8 cellular contexts compared by ENCODE assay signal in genomic region chr9:112086627-112087026, GRCh38.
DNase-seq lines count a peak whose midpoint lies in the region; ATAC-seq and TF ChIP-seq lines count a peak whose summit lies in the region.

No MANE protein-coding gene starts in this region.

- peak; percentile 49 for TF ChIP-seq CTCF in natural killer cell (IDR thresholded peaks at IDR 0.05)
- TF ChIP-seq CTCF in Peyer's patch (IDR thresholded peaks at IDR 0.05), result peak in 4 of 6 experiments; percentile 40 to 51 (median 46)
- peak; percentile 62 for TF ChIP-seq CTCF in fibroblast of pulmonary artery (IDR thresholded peaks at IDR 0.05; ENCODE audit: low read length, missing control alignments)
- TF ChIP-seq CTCF in upper lobe of right lung (IDR thresholded peaks at IDR 0.05), result peak; percentile 53

- ATAC-seq in natural killer cell, result peak in 1 of 3 donors; percentile 31
- no peak for ATAC-seq in natural killer cell treated with Interleukin-12 subunit alpha and Interleukin-12 subunit beta and Interleukin-15 and Interleukin-18, amount 100 ng/mL, for 72 hours
- ATAC-seq in upper lobe of right lung, result no peak
- no peak for ATAC-seq in GM18867 (IDR thresholded peaks at IDR 0.05; ENCODE audit: unreplicated experiment)
- ATAC-seq in T-helper 17 cell, result no peak

- H3K27ac ChIP-seq in Peyer's patch, result no peak overlapping the region
- no peak overlapping the region for H3K27ac ChIP-seq in upper lobe of right lung

- H3K9me3 ChIP-seq in Peyer's patch (no peaks in the 10 kb centered on the region), upper lobe of right lung (no peaks in the 10 kb centered on the region), T-helper 17 cell (ENCODE audit: control insufficient read depth, low read length, poor library complexity, severe bottlenecking) (no peaks in the 10 kb centered on the region)

- H3K36me3 ChIP-seq in Peyer's patch (no peaks in the 10 kb centered on the region), upper lobe of right lung (no peaks in the 10 kb centered on the region)

- DNase-seq in natural killer cell (no peak), Peyer's patch (no peak), fibroblast of pulmonary artery (ENCODE audit: low read depth) (peak; percentile 64), upper lobe of right lung (no peak), T-helper 17 cell (no peak)
- DNase-seq in natural killer cell treated with Interleukin-12 subunit alpha and Interleukin-12 subunit beta and Interleukin-15 and Interleukin-18, amount 100 ng/mL, for 72 hours (ENCODE audit: low spot score), result no peak
- no peak for DNase-seq in activated T-cell treated with anti-CD3 and anti-CD28 coated beads, Interleukin-2, amount 50 U/mL, for 1 hour

- no peaks in the 10 kb centered on the region for H3K4me1 ChIP-seq in Peyer's patch
- no peaks in the 10 kb centered on the region for H3K4me1 ChIP-seq in upper lobe of right lung

- TF ChIP-seq POLR2A in Peyer's patch (IDR thresholded peaks at IDR 0.05), result no peak

- H3K4me3 Mint-ChIP-seq in natural killer cell, result no peak overlapping the region
- H3K4me3 Mint-ChIP-seq in natural killer cell treated with Interleukin-12 subunit alpha and Interleukin-12 subunit beta and Interleukin-15 and Interleukin-18, amount 100 ng/mL, for 72 hours, result no peak overlapping the region
- H3K4me3 Mint-ChIP-seq in T-helper 17 cell, result no peak overlapping the region

- H3K4me1 Mint-ChIP-seq in natural killer cell (peaks cover 7 to 10% of the 10 kb centered on the region in 2 donors), T-helper 17 cell (peaks cover 6% of the 10 kb centered on the region)
- H3K4me1 Mint-ChIP-seq in natural killer cell treated with Interleukin-12 subunit alpha and Interleukin-12 subunit beta and Interleukin-15 and Interleukin-18, amount 100 ng/mL, for 72 hours (ENCODE audit: low read depth in 2 of 2), result peaks cover 0 to 9% of the 10 kb centered on the region in 2 donors

- intact Hi-C loops in natural killer cell (cut with micrococcal nuclease) (no loop called here), upper lobe of right lung (cut with DNase I) (loop anchor here (5.0 kb wide), 1 partner anchor 276 kb away; no protein-coding TSS in a partner anchor)

- no peaks in the 10 kb centered on the region for H3K27me3 ChIP-seq in Peyer's patch
- no peaks in the 10 kb centered on the region for H3K27me3 ChIP-seq in upper lobe of right lung

- H3K27ac Mint-ChIP-seq in natural killer cell, result no peak overlapping the region
- H3K27ac Mint-ChIP-seq in natural killer cell treated with Interleukin-12 subunit alpha and Interleukin-12 subunit beta and Interleukin-15 and Interleukin-18, amount 100 ng/mL, for 72 hours, result no peak overlapping the region
- H3K27ac Mint-ChIP-seq in T-helper 17 cell, result no peak overlapping the region

- H3K27me3 Mint-ChIP-seq in natural killer cell (ENCODE audit: low read depth in 2 of 2) (no peaks in the 10 kb centered on the region), T-helper 17 cell (no peaks in the 10 kb centered on the region)
- H3K27me3 Mint-ChIP-seq in natural killer cell treated with Interleukin-12 subunit alpha and Interleukin-12 subunit beta and Interleukin-15 and Interleukin-18, amount 100 ng/mL, for 72 hours, result no peaks in the 10 kb centered on the region

- H3K9me3 Mint-ChIP-seq in natural killer cell, result no peaks in the 10 kb centered on the region
- H3K9me3 Mint-ChIP-seq in natural killer cell treated with Interleukin-12 subunit alpha and Interleukin-12 subunit beta and Interleukin-15 and Interleukin-18, amount 100 ng/mL, for 72 hours, result no peaks in the 10 kb centered on the region

- peaks cover 7% of the 10 kb centered on the region for H3K36me3 Mint-ChIP-seq in natural killer cell
- H3K36me3 Mint-ChIP-seq in natural killer cell treated with Interleukin-12 subunit alpha and Interleukin-12 subunit beta and Interleukin-15 and Interleukin-18, amount 100 ng/mL, for 72 hours, result no peaks in the 10 kb centered on the region
- peaks cover 2% of the 10 kb centered on the region for H3K36me3 Mint-ChIP-seq in T-helper 17 cell (ENCODE audit: low read depth)

- no peak overlapping the region for H3K4me3 ChIP-seq in Peyer's patch
- no peak overlapping the region for H3K4me3 ChIP-seq in fibroblast of pulmonary artery (replicated peaks; ENCODE audit: low read depth, low read length)
- no peak overlapping the region for H3K4me3 ChIP-seq in upper lobe of right lung
